ENCODE assay signal across 26 cellular contexts in the genomic region with DNA sequence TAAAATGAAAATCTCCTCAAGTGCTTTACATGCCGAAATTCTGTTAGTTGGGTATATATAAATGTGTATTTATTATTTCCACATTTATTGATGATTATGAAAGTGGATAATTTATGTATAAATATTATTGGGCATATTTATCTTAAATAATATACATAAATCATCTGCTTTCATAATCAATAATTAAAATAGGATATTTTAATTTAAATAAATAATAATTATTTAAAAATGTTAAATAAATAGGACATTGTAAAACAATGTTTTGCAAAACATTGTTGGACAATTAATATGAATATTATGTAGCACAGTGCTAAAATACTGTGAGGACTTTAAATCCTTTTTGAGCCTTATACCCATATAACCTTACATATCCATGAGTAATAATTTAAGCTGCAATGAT.
"Had no signal": no experiment of that assay in that cellular context is flagged by ENCODE, and none has a peak within 500 bp of the region (broad histone marks: within the 10 kb centered on the region; RNA-seq: fewer than 3 reads in every experiment).

No MANE protein-coding gene starts in this region.

- H3K4me3 Mint-ChIP-seq: mesothelial cell of epicardium; naive B cell; natural killer cell; nephron progenitor cell; neural progenitor cell; stimulated activated naive B cell treated with anti-CD40 and anti-IgM and Interleukin-4, amounts not matched to agents 10 μg/mL and 1 μg/mL and 100 μg/mL, for 72 hours had no signal

- H3K27ac ChIP-seq: left ventricle myocardium inferior, neural progenitor cell, neutrophil, right atrium auricular region, right lobe of liver, stomach, testis, thyroid gland, transverse colon, upper lobe of left lung had no signal

- H3K27ac Mint-ChIP-seq: mesothelial cell of epicardium; naive B cell; natural killer cell; nephron progenitor cell; neural progenitor cell; progenitor cell of endocrine pancreas; stimulated activated naive B cell treated with anti-CD40 and anti-IgM and Interleukin-4, amounts not matched to agents 10 μg/mL and 1 μg/mL and 100 μg/mL, for 72 hours had no signal

- H3K27me3 ChIP-seq: neural progenitor cell, neutrophil, right atrium auricular region, right lobe of liver, stomach, testis, thyroid gland, transverse colon, upper lobe of left lung had no signal

- H3K9me3 ChIP-seq: neutrophil, right atrium auricular region, right lobe of liver, stomach, testis, thyroid gland, transverse colon, upper lobe of left lung had no signal

- ATAC-seq: natural killer cell; right lobe of liver; stimulated activated naive B cell treated with anti-CD40 and anti-IgM and Interleukin-4, amounts not matched to agents 10 μg/mL and 1 μg/mL and 100 μg/mL, for 72 hours; stimulated activated naive CD8-positive, alpha-beta T cell treated with anti-CD3 and anti-CD28 coated beads, Interleukin-15, Interleukin-2, amounts not matched to agents 100 U/mL and 50 U/mL, for 24 hours had no signal

- H3K27me3 Mint-ChIP-seq: progenitor cell of endocrine pancreas; stimulated activated naive B cell treated with anti-CD40 and anti-IgM and Interleukin-4, amounts not matched to agents 10 μg/mL and 1 μg/mL and 100 μg/mL, for 72 hours had no signal

- FAIRE-seq: urothelium cell line had no signal

- H3K36me3 ChIP-seq: left ventricle myocardium inferior, neutrophil, right atrium auricular region, right lobe of liver, stomach, thyroid gland, transverse colon, upper lobe of left lung had no signal

- H3K4me1 ChIP-seq: left ventricle myocardium inferior, neural progenitor cell, right atrium auricular region, right lobe of liver, stomach, testis, thyroid gland, transverse colon, upper lobe of left lung had no signal

- DNase-seq: hippocampal formation; left ventricle myocardium inferior; mesendoderm; naive B cell; natural killer cell; nephron progenitor cell; occipital lobe; right lobe of liver; stimulated activated CD4-positive, alpha-beta T cell treated with anti-CD3 and anti-CD28 coated beads, Interleukin-12 subunit alpha, Interleukin-12 subunit beta, amount 100 ng/mL, for 4 hours; stimulated activated CD4-positive, alpha-beta T cell treated with anti-CD3 and anti-CD28 coated beads, Interleukin-15, amount 100 ng/mL, for 24 hours; stimulated activated CD4-positive, alpha-beta T cell treated with anti-CD3 and anti-CD28 coated beads, Interleukin-2, amount 100 ng/mL, for 24 hours; stimulated activated CD4-positive, alpha-beta T cell treated with anti-CD3 and anti-CD28 coated beads, Interleukin-4, amount 100 ng/mL, for 1 hour; stimulated activated naive B cell treated with anti-CD40 and anti-IgM and Interleukin-4, amounts not matched to agents 10 μg/mL and 1 μg/mL and 100 μg/mL, for 72 hours; stimulated activated naive CD8-positive, alpha-beta T cell treated with anti-CD3 and anti-CD28 coated beads, Interleukin-15, Interleukin-2, amounts not matched to agents 100 U/mL and 50 U/mL, for 24 hours; stomach; testis; thyroid gland; transverse colon; upper lobe of left lung had no signal

- H3K4me1 Mint-ChIP-seq: mesothelial cell of epicardium; naive B cell; natural killer cell; nephron progenitor cell; neural progenitor cell; stimulated activated naive B cell treated with anti-CD40 and anti-IgM and Interleukin-4, amounts not matched to agents 10 μg/mL and 1 μg/mL and 100 μg/mL, for 72 hours had no signal

- H3K36me3 Mint-ChIP-seq: mesothelial cell of epicardium; naive B cell; natural killer cell; neural progenitor cell; stimulated activated naive B cell treated with anti-CD40 and anti-IgM and Interleukin-4, amounts not matched to agents 10 μg/mL and 1 μg/mL and 100 μg/mL, for 72 hours had no signal

- H3K4me3 ChIP-seq: left ventricle myocardium inferior, lung, neural progenitor cell, right atrium auricular region, right lobe of liver, stomach, testis, thyroid gland, transverse colon, upper lobe of left lung had no signal
